In the genomic region with DNA sequence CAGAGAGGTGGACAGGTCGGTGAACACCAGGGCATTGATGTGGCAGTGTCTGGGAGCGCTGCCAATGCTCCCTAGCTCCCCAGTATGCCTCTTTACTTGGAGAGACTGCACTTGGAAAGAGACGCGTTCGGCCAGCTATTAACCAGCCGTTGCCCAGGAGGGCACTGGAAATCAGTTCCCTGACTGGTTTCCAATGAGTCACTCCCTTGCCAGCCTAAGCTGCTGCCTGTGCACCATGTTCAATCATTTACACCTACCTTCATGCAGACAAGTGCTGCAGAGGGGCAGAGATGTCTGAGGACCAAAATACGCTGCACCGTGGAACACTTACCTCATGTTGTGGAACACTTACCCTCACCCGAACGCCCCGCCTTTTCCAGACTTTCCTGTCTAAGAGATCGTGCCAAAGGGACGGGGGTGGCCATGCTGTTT, we compare ENCODE assay signal across 15 cellular contexts.
A peak's percentile ranks its signal among the peaks of the same experiment; 100 is the strongest.
DNase-seq lines count a peak whose midpoint lies in the region; ATAC-seq and TF ChIP-seq lines count a peak whose summit lies in the region.
"Had no signal": no experiment of that assay in that cellular context is flagged by ENCODE, and none has a peak within 500 bp of the region (broad histone marks: within the 10 kb centered on the region; RNA-seq: fewer than 3 reads in every experiment).

No MANE protein-coding gene starts in this region.

- no peaks in the 10 kb centered on the region for H3K79me2 ChIP-seq in osteoblast (ENCODE audit: insufficient read depth, low read length)

- peak overlapping the region; percentile 82 for H3K27ac Mint-ChIP-seq in stimulated activated memory B cell treated with anti-CD40 and anti-IgM and Interleukin-4, amounts not matched to agents 10 μg/mL and 1 μg/mL and 100 μg/mL, for 72 hours
- no peak overlapping the region for H3K27ac Mint-ChIP-seq in osteocyte (ENCODE audit: unreplicated experiment)

- TF ChIP-seq CTCF in osteocyte (IDR thresholded peaks at IDR 0.05) (no peak), osteoblast (IDR thresholded peaks at IDR 0.05; ENCODE audit: extremely low read depth, low read depth, low read length) (no peak)

- H3K9me3 Mint-ChIP-seq in stimulated activated memory B cell treated with anti-CD40 and anti-IgM and Interleukin-4, amounts not matched to agents 10 μg/mL and 1 μg/mL and 100 μg/mL, for 72 hours = no peaks in the 10 kb centered on the region
- H3K9me3 Mint-ChIP-seq in osteocyte (ENCODE audit: unreplicated experiment) = no peaks in the 10 kb centered on the region

- ATAC-seq in left lobe of liver = peak; percentile 99
- ATAC-seq in stimulated activated memory B cell treated with anti-CD40 and anti-IgM and Interleukin-4, amounts not matched to agents 10 μg/mL and 1 μg/mL and 100 μg/mL, for 72 hours = no peak
- ATAC-seq: left colon; stimulated activated naive CD8-positive, alpha-beta T cell treated with anti-CD3 and anti-CD28 coated beads, Interleukin-15, Interleukin-2, amounts not matched to agents 100 U/mL and 50 U/mL, for 24 hours had no signal

- no peaks in the 10 kb centered on the region for H3K36me3 ChIP-seq in osteoblast (ENCODE audit: insufficient read depth, low read length)

- no peaks in the 10 kb centered on the region for H3K36me3 Mint-ChIP-seq in stimulated activated memory B cell treated with anti-CD40 and anti-IgM and Interleukin-4, amounts not matched to agents 10 μg/mL and 1 μg/mL and 100 μg/mL, for 72 hours
- peaks cover 2% of the 10 kb centered on the region for H3K36me3 Mint-ChIP-seq in osteocyte (ENCODE audit: unreplicated experiment)

- DNase-seq in HT-29 (ENCODE audit: low spot score) = peak; percentile 63
- peak; percentile 53 for DNase-seq in astrocyte of the hippocampus (ENCODE audit: low read depth, low spot score)
- peak; percentile 88 for DNase-seq in left lobe of liver (ENCODE audit: low spot score)
- DNase-seq in activated T-cell treated with anti-CD3 and anti-CD28 coated beads, Interleukin-2, amount 50 U/mL, for 1 hour = no peak
- DNase-seq in activated CD4-positive, alpha-beta T cell treated with anti-CD3 and anti-CD28 coated beads, Interleukin-2, amount 50 U/mL, for 48 hours = no peak
- DNase-seq in osteocyte (ENCODE audit: extremely low spot score, unreplicated experiment) = no peak
- DNase-seq in osteoblast (ENCODE audit: insufficient read length, low spot score, missing footprints) = no peak
- DNase-seq: left colon; NCI-H1105; NCI-H526 treated with DMSO at 0.1 percent for 48 hours; occipital lobe; stimulated activated CD4-positive, alpha-beta T cell treated with anti-CD3 and anti-CD28 coated beads, Interleukin-4, amount 100 ng/mL, for 1 hour; stimulated activated naive CD8-positive, alpha-beta T cell treated with anti-CD3 and anti-CD28 coated beads, Interleukin-15, Interleukin-2, amounts not matched to agents 100 U/mL and 50 U/mL, for 24 hours had no signal

- no peaks in the 10 kb centered on the region for H4K20me1 ChIP-seq in osteoblast (ENCODE audit: insufficient read depth, low read length)

- no peak overlapping the region for H3K4me2 ChIP-seq in osteoblast (ENCODE audit: insufficient read depth, low read length)

- H3K9me3 ChIP-seq in osteoblast (ENCODE audit: low read depth, low read length) = no peaks in the 10 kb centered on the region

- H3K4me1 ChIP-seq in osteoblast (ENCODE audit: insufficient read depth, low read length) = peaks cover 4% of the 10 kb centered on the region

- peaks cover 2% of the 10 kb centered on the region for H3K27me3 ChIP-seq in osteoblast (ENCODE audit: insufficient read depth, low read length)
- H3K27me3 ChIP-seq: dorsolateral prefrontal cortex had no signal

- H3K4me3 Mint-ChIP-seq in stimulated activated memory B cell treated with anti-CD40 and anti-IgM and Interleukin-4, amounts not matched to agents 10 μg/mL and 1 μg/mL and 100 μg/mL, for 72 hours = no peak overlapping the region
- H3K4me3 Mint-ChIP-seq in osteocyte (ENCODE audit: unreplicated experiment) = no peak overlapping the region

- no peak overlapping the region for H3K4me3 ChIP-seq in osteoblast (ENCODE audit: insufficient read depth, low read length)

- no peak overlapping the region for H2AFZ ChIP-seq in osteoblast (ENCODE audit: low read length)

- no peaks in the 10 kb centered on the region for H3K27me3 Mint-ChIP-seq in stimulated activated memory B cell treated with anti-CD40 and anti-IgM and Interleukin-4, amounts not matched to agents 10 μg/mL and 1 μg/mL and 100 μg/mL, for 72 hours
- no peaks in the 10 kb centered on the region for H3K27me3 Mint-ChIP-seq in osteocyte (ENCODE audit: unreplicated experiment)

- no peak overlapping the region for H3K27ac ChIP-seq in osteoblast (ENCODE audit: low read depth, low read length)

- H3K4me1 Mint-ChIP-seq in stimulated activated memory B cell treated with anti-CD40 and anti-IgM and Interleukin-4, amounts not matched to agents 10 μg/mL and 1 μg/mL and 100 μg/mL, for 72 hours = peaks cover 59% of the 10 kb centered on the region
- H3K4me1 Mint-ChIP-seq in osteocyte (ENCODE audit: unreplicated experiment) = peaks cover 8% of the 10 kb centered on the region

Comparison
In these comparisons a context has a peak if more than half of its experiments do, and no peak if none do; other contexts are left out.
1. DNase-seq: peak in HT-29 (single experiment), astrocyte of the hippocampus (single experiment) and left lobe of liver (single experiment); none in activated T-cell treated with anti-CD3 and anti-CD28 coated beads, Interleukin-2, amount 50 U/mL, for 1 hour (single experiment), activated CD4-positive, alpha-beta T cell treated with anti-CD3 and anti-CD28 coated beads, Interleukin-2, amount 50 U/mL, for 48 hours (0 of 2), osteocyte (single experiment) and osteoblast (single experiment).